In genomic region chr18:74544898-74545297, GRCh38 we compare ENCODE assay signal across 1 cellular context.
TF ChIP-seq lines count a peak whose summit lies in the region.

No MANE protein-coding gene starts in this region.

TF ChIP-seq in IMR-90, 13 proteins besides CTCF, POLR2A, EP300 and RAD21 (continued from another document):
- no peak for TF ChIP-seq USF2 (IDR thresholded peaks at IDR 0.05; ENCODE audit: low read depth, low read length)
